Comparison of ENCODE assay signal across 24 cellular contexts in genomic region chr10:11615396-11615795, GRCh38.
"Had no signal": no experiment of that assay in that cellular context is flagged by ENCODE, and none has a peak within 500 bp of the region (broad histone marks: within the 10 kb centered on the region; RNA-seq: fewer than 3 reads in every experiment).

No MANE protein-coding gene starts in this region.

- H3K9me3 Mint-ChIP-seq: immature natural killer cell, natural killer cell had no signal

- H3K4me3 Mint-ChIP-seq: activated naive CD4-positive, alpha-beta T cell treated with anti-CD3 and anti-CD28 coated beads for 36 hours; activated naive CD8-positive, alpha-beta T cell treated with anti-CD3 and anti-CD28 coated beads, Interleukin-2, amount 10 ng/mL, durations not matched to agents 7 days and 5 days; activated T-helper 1 cell treated with anti-CD3 and anti-CD28 coated beads, Interleukin-12 subunit alpha, Interleukin-12 subunit beta, Interleukin-2, Interleukin-4 antibody, amounts not matched to agents 30 ng/mL and 10 ng/mL and 1 ng/mL, durations not matched to agents 14 hours and 24 hours and 36 hours; immature natural killer cell; natural killer cell had no signal

- H3K27me3 ChIP-seq: gastrocnemius medialis, tibial nerve had no signal

- FAIRE-seq: astrocyte, kidney had no signal

- H3K27ac Mint-ChIP-seq: activated naive CD4-positive, alpha-beta T cell treated with anti-CD3 and anti-CD28 coated beads for 36 hours; activated T-helper 1 cell treated with anti-CD3 and anti-CD28 coated beads, Interleukin-12 subunit alpha, Interleukin-12 subunit beta, Interleukin-2, Interleukin-4 antibody, amounts not matched to agents 30 ng/mL and 10 ng/mL and 1 ng/mL, durations not matched to agents 14 hours and 24 hours and 36 hours; immature natural killer cell; natural killer cell had no signal

- ATAC-seq: activated CD4-positive, CD25-positive, alpha-beta regulatory T cell treated with anti-CD3 and anti-CD28 coated beads, Interleukin-2, amount 50 U/mL, for 24 hours; gastrocnemius medialis; left colon; natural killer cell; right cardiac atrium had no signal

- DNase-seq: activated CD4-positive, alpha-beta T cell treated with anti-CD3 and anti-CD28 coated beads for 48 hours; activated CD4-positive, alpha-beta T cell treated with anti-CD3 and anti-CD28 coated beads, Interleukin-2, amount 50 U/mL, for 48 hours; activated CD8-positive, alpha-beta memory T cell treated with anti-CD3 and anti-CD28 coated beads for 24 hours; activated effector memory CD4-positive, alpha-beta T cell treated with anti-CD3 and anti-CD28 coated beads, Interleukin-2, amount 50 U/mL, for 16 hours; activated naive CD4-positive, alpha-beta T cell treated with anti-CD3 and anti-CD28 coated beads for 36 hours; activated naive CD8-positive, alpha-beta T cell treated with anti-CD3 and anti-CD28 coated beads, Interleukin-2, amount 10 ng/mL, durations not matched to agents 7 days and 5 days; amniotic stem cell; central memory CD4-positive, alpha-beta T cell; gastrocnemius medialis; hippocampal formation; immature natural killer cell; kidney; left colon; mammary epithelial cell; midbrain; natural killer cell; right cardiac atrium; stimulated activated CD4-positive, alpha-beta T cell treated with anti-CD3 and anti-CD28 coated beads, Interleukin-15, amount 100 ng/mL, for 24 hours; stimulated activated naive CD4-positive, alpha-beta T cell treated with Interleukin-2 at 50 U/mL for 16 hours had no signal

- H3K36me3 ChIP-seq: gastrocnemius medialis, tibial nerve had no signal

- H3K9me3 ChIP-seq: gastrocnemius medialis had no signal

- H3K27ac ChIP-seq: gastrocnemius medialis, VCaP had no signal

- H3K4me3 ChIP-seq: gastrocnemius medialis, tibial nerve had no signal

- H3K36me3 Mint-ChIP-seq: immature natural killer cell, natural killer cell had no signal
